In genomic region chr16:69798466-69798865, GRCh38 we compare ENCODE assay signal across 12 cellular contexts. TPM values are rescaled to one million over a fixed set of nuclear protein-coding genes. Genes with fewer than 3 reads are reported as not detected.
DNase-seq lines count a peak whose midpoint lies in the region; TF ChIP-seq lines count a peak whose summit lies in the region.
"Had no signal": no experiment of that assay in that cellular context is flagged by ENCODE, and none has a peak within 500 bp of the region (broad histone marks: within the 10 kb centered on the region; RNA-seq: fewer than 3 reads in every experiment).

No MANE protein-coding gene starts in this region.

- TF ChIP-seq CTCF in AG10803 (conservative IDR thresholded peaks at IDR 0.05; ENCODE audit: low read length) (peak; percentile 57), OCI-LY3 (IDR thresholded peaks at IDR 0.05; ENCODE audit: low read depth, low read length) (peak; percentile 20; the same call in 1 of the 2 replicates), epithelial cell of proximal tubule (conservative IDR thresholded peaks at IDR 0.05; ENCODE audit: low read depth, low read length) (peak; percentile 48), neural progenitor cell (IDR thresholded peaks at IDR 0.05) (peak; percentile 49), RWPE1 (conservative IDR thresholded peaks at IDR 0.05; ENCODE audit: low read depth) (no peak)

- H3K27me3 ChIP-seq in OCI-LY3 (ENCODE audit: low read depth, low read length) (no peaks in the 10 kb centered on the region), neural progenitor cell (no peaks in the 10 kb centered on the region)

- peaks cover 2% of the 10 kb centered on the region for H3K4me1 Mint-ChIP-seq in neural progenitor cell

- no peak overlapping the region for H3K4me3 ChIP-seq in AG10803 (ENCODE audit: low read length)
- no peak overlapping the region for H3K4me3 ChIP-seq in OCI-LY3 (ENCODE audit: low read length)
- no peak overlapping the region for H3K4me3 ChIP-seq in epithelial cell of proximal tubule (ENCODE audit: low read depth, low read length)
- H3K4me3 ChIP-seq in neural progenitor cell: no peak overlapping the region

- no peak overlapping the region for H3K27ac ChIP-seq in OCI-LY3 (ENCODE audit: low read length)
- H3K27ac ChIP-seq in neural progenitor cell: no peak overlapping the region
- no peak overlapping the region for H3K27ac ChIP-seq in RWPE1

- no peaks in the 10 kb centered on the region for H3K36me3 ChIP-seq in OCI-LY3 (replicated peaks; ENCODE audit: low read depth, low read length)
- H3K36me3 ChIP-seq in neural progenitor cell: no peaks in the 10 kb centered on the region

- H4K20me1 ChIP-seq in OCI-LY3 (ENCODE audit: insufficient read depth, low read length): 0 out of 2 replicates have a peak, but pooled peaks cover 6% of the 10 kb centered on the region
- H4K20me1 ChIP-seq in neural progenitor cell (ENCODE audit: low read depth): no peaks in the 10 kb centered on the region

- H3K79me2 ChIP-seq in OCI-LY3 (ENCODE audit: low read length): no peaks in the 10 kb centered on the region
- H3K79me2 ChIP-seq in neural progenitor cell (ENCODE audit: low read depth): no peaks in the 10 kb centered on the region

- DNase-seq in AG10803 (ENCODE audit: low read depth): peak; percentile 9
- no peak for DNase-seq in epithelial cell of proximal tubule (ENCODE audit: low read depth)
- peak; percentile 16 for DNase-seq in neural progenitor cell (ENCODE audit: low spot score)
- no peak for DNase-seq in DMS153 (lab: John Stamatoyannopoulos, UW)
- DNase-seq in NCI-H1436 treated with DMSO at 0.1 percent for 48 hours (lab: John Stamatoyannopoulos, UW): no peak
- no peak for DNase-seq in islet precursor cell
- no peak for DNase-seq in RWPE1 (ENCODE audit: low spot score)
- DNase-seq: activated CD4-positive, CD25-positive, alpha-beta regulatory T cell; activated gamma-delta T cell; left colon; NCI-H2107 had no signal

- H3K4me3 Mint-ChIP-seq in neural progenitor cell: no peak overlapping the region

- H3F3A ChIP-seq in neural progenitor cell (ENCODE audit: low read depth): peaks cover 6% of the 10 kb centered on the region

- no peaks in the 10 kb centered on the region for H3K9me3 Mint-ChIP-seq in neural progenitor cell

- H2AFZ ChIP-seq in OCI-LY3 (ENCODE audit: low read depth, low read length) (no peak overlapping the region), neural progenitor cell (replicated peaks) (no peak overlapping the region)

- no peak overlapping the region for H3K27ac Mint-ChIP-seq in neural progenitor cell

- H3K9me3 ChIP-seq in OCI-LY3 (ENCODE audit: insufficient read depth, low read length): no peaks in the 10 kb centered on the region
- no peaks in the 10 kb centered on the region for H3K9me3 ChIP-seq in neural progenitor cell (ENCODE audit: low read depth)

- H3K4me1 ChIP-seq in OCI-LY3 (ENCODE audit: low read length) (no peaks in the 10 kb centered on the region), neural progenitor cell (no peaks in the 10 kb centered on the region)

- peaks cover 2% of the 10 kb centered on the region for H3K36me3 Mint-ChIP-seq in neural progenitor cell

- no peak overlapping the region for H3K9ac ChIP-seq in OCI-LY3 (ENCODE audit: low read length)
- no peak overlapping the region for H3K9ac ChIP-seq in neural progenitor cell

- H3K4me2 ChIP-seq in OCI-LY3 (ENCODE audit: low read length): no peak overlapping the region
- no peak overlapping the region for H3K4me2 ChIP-seq in neural progenitor cell

- POLR2A ChIA-PET in RWPE1 (lab: Yijun Ruan, JAX; ENCODE audit: low non-redundant PET): no interaction called here

- CTCF ChIA-PET in RWPE1 (lab: Yijun Ruan, JAX): interaction anchor here (0.5 to 0.7 kb wide), 3 partner anchors 15 to 413 kb away, joined by 3 to 8 read pairs (median 4); partner anchors contain the start of gene TERF2

- peaks cover 3% of the 10 kb centered on the region for H3K27me3 Mint-ChIP-seq in neural progenitor cell (ENCODE audit: insufficient read depth, low read depth)

RNA-seq across cellular contexts. Expression of gene WWP2, which starts 36.3 kb away (rescaled TPM):
- total RNA-seq in epithelial cell of proximal tubule: 16.9 and 26.0 TPM in 2 replicates
- 24.5 and 26.8 TPM in 2 replicates for total RNA-seq in neural progenitor cell (ENCODE audit: low replicate concordance)

RNA-seq across cellular contexts. Expression of gene NOB1, which starts 43.7 kb away (rescaled TPM):
- total RNA-seq in epithelial cell of proximal tubule (32.2 and 45.7 TPM in 2 replicates), neural progenitor cell (ENCODE audit: low replicate concordance) (30.3 and 47.4 TPM in 2 replicates)

Comparison
In these comparisons a context has a peak if more than half of its experiments do, and no peak if none do; other contexts are left out.
1. DNase-seq: peak in AG10803 (single experiment) and neural progenitor cell (single experiment); none in epithelial cell of proximal tubule (single experiment), DMS153 (single experiment), NCI-H1436 treated with DMSO at 0.1 percent for 48 hours (single experiment), islet precursor cell (single experiment) and RWPE1 (single experiment).